14 cellular contexts compared by ENCODE assay signal in the genomic region with DNA sequence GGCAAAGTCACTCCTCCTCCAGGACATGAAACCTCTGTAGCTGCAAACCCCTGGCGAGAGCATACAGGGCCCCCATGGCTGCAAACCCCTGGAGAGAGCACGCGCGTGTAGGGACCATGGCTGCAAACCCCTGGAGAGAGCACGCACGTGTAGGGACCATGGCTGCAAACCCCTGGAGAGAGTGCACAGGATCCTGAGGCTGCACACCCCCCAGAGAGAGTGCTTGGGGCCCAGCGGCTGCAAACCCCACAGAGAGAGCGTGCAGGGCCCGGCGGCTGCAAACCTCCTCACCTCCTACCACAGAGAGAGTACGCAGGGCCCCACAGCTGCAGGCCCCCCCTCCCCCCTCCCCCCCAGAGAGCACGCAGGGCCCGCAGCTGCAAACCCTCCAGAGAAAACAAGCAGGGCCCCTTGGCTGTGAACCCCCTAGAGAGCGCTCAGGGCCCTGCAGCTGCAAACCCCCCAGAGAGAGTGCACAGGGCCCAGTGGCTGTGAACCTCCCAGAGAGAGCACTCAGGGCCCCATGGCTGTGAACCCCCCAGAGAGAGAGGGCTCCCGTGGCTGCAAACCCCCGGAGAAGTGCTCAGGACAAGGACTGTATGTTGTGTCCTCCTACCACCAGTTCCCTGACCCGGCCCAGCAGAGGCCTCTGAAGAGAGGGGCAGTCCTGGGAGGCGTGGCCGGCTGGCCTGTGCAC. TPM values are rescaled to one million over a fixed set of nuclear protein-coding genes. Genes with fewer than 3 reads are reported as not detected.
DNase-seq lines count a peak whose midpoint lies in the region; ATAC-seq and TF ChIP-seq lines count a peak whose summit lies in the region.
"Had no signal": no experiment of that assay in that cellular context is flagged by ENCODE, and none has a peak within 500 bp of the region (broad histone marks: within the 10 kb centered on the region; RNA-seq: fewer than 3 reads in every experiment).

No MANE protein-coding gene starts in this region.

- no peak overlapping the region for H3K27ac ChIP-seq in neuronal stem cell (replicated peaks; ENCODE audit: low read length)
- H3K27ac ChIP-seq in esophagus squamous epithelium: no peak overlapping the region

- H3K9me3 ChIP-seq in neuronal stem cell (replicated peaks in 1 of 2; ENCODE audit: control insufficient read depth in 2 of 2, insufficient read depth in 1 of 2, low read depth in 1 of 2, low read length in 2 of 2): peaks cover 6 to 19% of the 10 kb centered on the region in 2 donors
- H3K9me3 ChIP-seq in esophagus squamous epithelium: no peaks in the 10 kb centered on the region
- H3K9me3 ChIP-seq: heart right ventricle had no signal

- H2BK5ac ChIP-seq in neuronal stem cell (ENCODE audit: low read length): no peak overlapping the region

- H3K4ac ChIP-seq in neuronal stem cell (ENCODE audit: low read length): no peak overlapping the region

- H3K14ac ChIP-seq in neuronal stem cell (ENCODE audit: low read length): no peak overlapping the region

- H2AK5ac ChIP-seq in neuronal stem cell (ENCODE audit: low read depth, low read length): no peak overlapping the region

- DNase-seq in NCI-H345 treated with DMSO at 0.1 percent for 48 hours (lab: John Stamatoyannopoulos, UW; ENCODE audit: unreplicated experiment) (peak; percentile 63), neuronal stem cell (ENCODE audit: low spot score) (no peak), esophagus squamous epithelium (lab: John Stamatoyannopoulos, UW) (no peak), SKM-1 treated with dmso at 0.1 percent for 144 hours (lab: John Stamatoyannopoulos, UW; ENCODE audit: unreplicated experiment) (no peak), retina (no peak)
- DNase-seq: CD8-positive, alpha-beta memory T cell; heart right ventricle; NCI-H1105; T-helper 17 cell; trophoblast cell had no signal

- intact Hi-C loops in esophagus squamous epithelium (cut with DNase I): no loop called here

- no peak overlapping the region for H4K8ac ChIP-seq in neuronal stem cell (ENCODE audit: low read depth, low read length)

- peak; percentile 76 for ATAC-seq in GM18511 (IDR thresholded peaks at IDR 0.05; ENCODE audit: unreplicated experiment)
- peak; percentile 88 for ATAC-seq in HG02678 (IDR thresholded peaks at IDR 0.05; ENCODE audit: unreplicated experiment)
- ATAC-seq in HG02571 (IDR thresholded peaks at IDR 0.05; ENCODE audit: unreplicated experiment): no peak
- ATAC-seq: T-helper 17 cell had no signal

- no peak overlapping the region for H2BK15ac ChIP-seq in neuronal stem cell (ENCODE audit: low read length)

- no peak overlapping the region for H2BK120ac ChIP-seq in neuronal stem cell (ENCODE audit: low read depth, low read length)

- H3K23ac ChIP-seq in neuronal stem cell (ENCODE audit: low read depth, low read length, poor library complexity): peak overlapping the region; percentile 87

- peaks cover 0 to 2% of the 10 kb centered on the region in 2 donors for H3K4me1 ChIP-seq in neuronal stem cell (ENCODE audit: control insufficient read depth in 2 of 2, insufficient read depth in 1 of 2, low read depth in 1 of 2, low read length in 2 of 2)
- H3K4me1 ChIP-seq in esophagus squamous epithelium: peaks cover 0 to 19% (median 6%) of the 10 kb centered on the region in 3 donors

- no peak overlapping the region for H3K18ac ChIP-seq in neuronal stem cell (ENCODE audit: low read length)

- peak overlapping the region; percentile 88 for H3K9ac ChIP-seq in neuronal stem cell (ENCODE audit: low read depth, low read length, poor library complexity)

- H3K36me3 ChIP-seq in neuronal stem cell (replicated peaks in 1 of 2; ENCODE audit: control insufficient read depth in 2 of 2, insufficient read depth in 2 of 2, low read length in 2 of 2) (peaks cover 8 to 25% of the 10 kb centered on the region in 2 donors), esophagus squamous epithelium (no peaks in the 10 kb centered on the region)

- H4K91ac ChIP-seq in neuronal stem cell (ENCODE audit: low read depth, low read length, poor library complexity): no peak overlapping the region

- no peaks in the 10 kb centered on the region for H3K27me3 ChIP-seq in neuronal stem cell (ENCODE audit: control insufficient read depth in 3 of 3, insufficient read depth in 3 of 3, low read depth in 1 of 3, low read length in 3 of 3)
- no peaks in the 10 kb centered on the region for H3K27me3 ChIP-seq in esophagus squamous epithelium
- H3K27me3 ChIP-seq: heart right ventricle had no signal

- no peak for TF ChIP-seq CTCF in esophagus squamous epithelium (IDR thresholded peaks at IDR 0.05)

- H3K4me2 ChIP-seq in neuronal stem cell (ENCODE audit: insufficient read depth, low read length, poor library complexity, severe bottlenecking): no peak overlapping the region

- H3K4me3 ChIP-seq in neuronal stem cell (ENCODE audit: low read length in 2 of 2) (no peak overlapping the region), esophagus squamous epithelium (no peak overlapping the region)
- H3K4me3 ChIP-seq: heart right ventricle, lung had no signal

- peak overlapping the region; percentile 60 for H2BK12ac ChIP-seq in neuronal stem cell (ENCODE audit: low read length)

- no peak overlapping the region for H2AFZ ChIP-seq in neuronal stem cell (ENCODE audit: low read length)

- no CpG with 5 or more reads among the region's 19 CpGs for WGBS in neuronal stem cell (ENCODE audit: extremely low coverage in 2 of 2, insufficient read length in 2 of 2, insufficient replicate concordance in 1 of 2), 2 donors
- WGBS in esophagus squamous epithelium, 2 donors: 41 to 94% methylated on average over 3 of the region's 19 CpGs

- TF ChIP-seq POLR2A in esophagus squamous epithelium (IDR thresholded peaks at IDR 0.05): no peak

- H3K79me1 ChIP-seq in neuronal stem cell (ENCODE audit: low read depth, low read length): no peaks in the 10 kb centered on the region

RNA-seq across cellular contexts. Expression of a gene that starts 7.3 kb away (rescaled TPM):
- polyA plus RNA-seq in neuronal stem cell (2013, experiment 1 of 2): 0.47 TPM
- 0.40 TPM for polyA plus RNA-seq in neuronal stem cell (2013, experiment 2 of 2)
- 1 to 10 TPM in 3 of 4 donors, under 1 TPM in 1; 0.31 to 3.5 (median 2.2) TPM for total RNA-seq in esophagus squamous epithelium

RNA-seq across cellular contexts. Expression of a gene that starts 44.6 kb away (rescaled TPM):
- polyA plus RNA-seq in neuronal stem cell (2013, experiment 1 of 2): 21.3 TPM
- polyA plus RNA-seq in neuronal stem cell (2013, experiment 2 of 2): 22.2 TPM
- 10 to 100 TPM in 1 of 4 donors, 1 to 10 TPM in 3; 4.7 to 14.1 (median 7.7) TPM for total RNA-seq in esophagus squamous epithelium
